ENCODE assay signal across 8 cellular contexts in the genomic region with DNA sequence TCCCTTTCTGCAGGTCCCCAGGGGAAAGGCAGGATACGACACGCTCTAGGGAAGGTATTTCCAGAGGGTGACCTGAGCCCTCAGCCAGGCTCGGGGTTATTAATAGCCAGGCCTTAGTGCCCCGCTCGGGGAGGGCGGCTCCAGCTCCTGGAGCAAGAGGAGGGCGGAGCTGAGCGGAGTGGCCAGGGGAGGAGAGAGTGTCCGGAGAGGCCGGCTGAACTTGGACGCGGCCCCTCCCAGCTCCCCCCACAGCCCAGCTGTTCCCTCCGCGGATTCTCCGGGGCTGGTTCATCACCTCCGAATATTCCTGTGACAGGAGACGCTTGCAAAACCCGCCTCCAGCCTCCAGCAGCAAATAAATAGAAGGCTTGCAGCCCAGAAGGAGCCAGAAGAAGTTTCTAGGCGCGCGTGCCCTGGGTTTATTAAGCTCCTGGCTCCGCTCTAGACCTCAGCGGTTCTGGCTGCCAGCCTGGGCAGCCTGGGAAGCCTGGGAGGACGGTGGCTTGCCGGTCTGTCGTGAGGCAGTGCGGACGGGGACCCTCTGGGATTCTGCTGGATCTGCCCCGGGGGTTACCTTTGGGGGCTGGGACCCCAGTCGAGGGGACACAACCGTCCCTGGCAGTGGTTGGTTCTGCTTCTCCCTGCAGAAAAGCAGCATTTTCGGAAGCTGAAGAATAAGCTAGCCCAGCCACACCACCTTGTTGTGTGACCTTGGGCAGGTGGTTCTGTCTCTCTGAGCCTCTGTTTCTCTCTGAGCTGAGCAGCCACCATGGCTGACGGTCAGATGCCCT. TPM values are rescaled to one million over a fixed set of nuclear protein-coding genes. Genes with fewer than 3 reads are reported as not detected.
DNase-seq lines count a peak whose midpoint lies in the region; ATAC-seq lines count a peak whose summit lies in the region.

A gene with protein sequence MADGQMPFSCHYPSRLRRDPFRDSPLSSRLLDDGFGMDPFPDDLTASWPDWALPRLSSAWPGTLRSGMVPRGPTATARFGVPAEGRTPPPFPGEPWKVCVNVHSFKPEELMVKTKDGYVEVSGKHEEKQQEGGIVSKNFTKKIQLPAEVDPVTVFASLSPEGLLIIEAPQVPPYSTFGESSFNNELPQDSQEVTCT (plus strand): TSS at position 388 of the 791 bp plus-strand sequence. CDS start 382 bp downstream, at position 770.

- 2 to 9% (median 7%) methylated on average over 33 of the region's 33 CpGs for WGBS in adipose tissue, 3 donors

- DNase-seq in HK-2 (ENCODE audit: unreplicated experiment) (peak; percentile 92), left cardiac atrium (peak; percentile 95), posterior vena cava (ENCODE audit: low spot score) (peak; percentile 97), SIG-M5 (lab: John Stamatoyannopoulos, UW) (no peak)

- intact Hi-C loops in left cardiac atrium (cut with DNase I): no loop called here
- intact Hi-C loops in posterior vena cava (cut with DNase I): no loop called here

- ATAC-seq in left cardiac atrium (peak; percentile 91 to 92), GM18498 (IDR thresholded peaks at IDR 0.05; ENCODE audit: unreplicated experiment) (no peak), GM19397 (IDR thresholded peaks at IDR 0.05; ENCODE audit: unreplicated experiment) (no peak), GM21423 (IDR thresholded peaks at IDR 0.05; ENCODE audit: unreplicated experiment) (no peak)

- H3K27ac ChIP-seq in adipose tissue (ENCODE audit: low read depth, low read length): peak within 1 kb of the TSS; percentile 34

RNA-seq across cellular contexts. Expression of the gene that starts here (rescaled TPM):
- 10 to 100 TPM in 2 of 3 donors, 1 to 10 TPM in 1; 9.4 to 75.5 (median 55.1) TPM for polyA plus RNA-seq in adipose tissue
- 100 to 1,000 TPM; 314 to 316 TPM for total RNA-seq in left cardiac atrium
- total RNA-seq in posterior vena cava: 100 to 1,000 TPM in 1 of 2 donors, 10 to 100 TPM in 1; 92.0 to 181 TPM

Comparison
In these comparisons a context has a peak if more than half of its experiments do, and no peak if none do; other contexts are left out.
1. ATAC-seq: peak in left cardiac atrium (2 of 2); none in GM18498 (single experiment), GM19397 (single experiment) and GM21423 (single experiment).